12 cellular contexts compared by ENCODE assay signal in genomic region chr21:45556645-45557601, GRCh38. TPM values are rescaled to one million over a fixed set of nuclear protein-coding genes. Genes with fewer than 3 reads are reported as not detected.
DNase-seq lines count a peak whose midpoint lies in the region; ATAC-seq and TF ChIP-seq lines count a peak whose summit lies in the region.
"Had no signal": no experiment of that assay in that cellular context is flagged by ENCODE, and none has a peak within 500 bp of the region (broad histone marks: within the 10 kb centered on the region; RNA-seq: fewer than 3 reads in every experiment).

No MANE protein-coding gene starts in this region.

- no peaks in the 10 kb centered on the region for H3K4me1 Mint-ChIP-seq in Caco-2 (ENCODE audit: low read depth, unreplicated experiment)
- peaks cover 5 to 8% of the 10 kb centered on the region in 2 donors for H3K4me1 Mint-ChIP-seq in natural killer cell treated with Interleukin-12 subunit alpha and Interleukin-12 subunit beta and Interleukin-15 and Interleukin-18, amount 100 ng/mL, for 72 hours (ENCODE audit: low read depth in 2 of 2)

- no peaks in the 10 kb centered on the region for H3K9me3 Mint-ChIP-seq in Caco-2 (ENCODE audit: unreplicated experiment)
- no peaks in the 10 kb centered on the region for H3K9me3 Mint-ChIP-seq in natural killer cell treated with Interleukin-12 subunit alpha and Interleukin-12 subunit beta and Interleukin-15 and Interleukin-18, amount 100 ng/mL, for 72 hours

- H3K9me3 ChIP-seq in Caco-2, result no peaks in the 10 kb centered on the region
- H3K9me3 ChIP-seq: transverse colon had no signal

- H3K4me1 ChIP-seq in Caco-2, result peaks cover 6% of the 10 kb centered on the region

- no peak overlapping the region for H3K27ac Mint-ChIP-seq in Caco-2 (ENCODE audit: unreplicated experiment)
- no peak overlapping the region for H3K27ac Mint-ChIP-seq in natural killer cell treated with Interleukin-12 subunit alpha and Interleukin-12 subunit beta and Interleukin-15 and Interleukin-18, amount 100 ng/mL, for 72 hours

- POLR2A ChIA-PET in Caco-2 (lab: Charles Lee), result interaction anchor here (0.6 to 0.7 kb wide), 4 partner anchors 34 to 625 kb away, joined by 3 to 8 read pairs (median 6); partner anchors contain the start of gene POFUT2

- peaks cover 3% of the 10 kb centered on the region for H3K27me3 Mint-ChIP-seq in Caco-2 (ENCODE audit: insufficient read depth, unreplicated experiment)
- peaks cover 0 to 10% of the 10 kb centered on the region in 2 donors for H3K27me3 Mint-ChIP-seq in natural killer cell treated with Interleukin-12 subunit alpha and Interleukin-12 subunit beta and Interleukin-15 and Interleukin-18, amount 100 ng/mL, for 72 hours

- CTCF ChIA-PET in Caco-2 (lab: Charles Lee), result interaction anchor here (0.6 to 1.6 kb wide), 35 partner anchors 7 to 687 kb away, joined by 3 to 52 read pairs (median 4); no protein-coding TSS in a partner anchor

- ATAC-seq in natural killer cell treated with Interleukin-12 subunit alpha and Interleukin-12 subunit beta and Interleukin-15 and Interleukin-18, amount 100 ng/mL, for 72 hours, result no peak
- no peak for ATAC-seq in HG02798 (IDR thresholded peaks at IDR 0.05; ENCODE audit: poor library complexity, unreplicated experiment)
- no peak for ATAC-seq in GM21786 (IDR thresholded peaks at IDR 0.05; ENCODE audit: unreplicated experiment)

- peak overlapping the region; percentile 86 for H3K4me3 Mint-ChIP-seq in Caco-2 (ENCODE audit: unreplicated experiment)
- no peak overlapping the region for H3K4me3 Mint-ChIP-seq in natural killer cell treated with Interleukin-12 subunit alpha and Interleukin-12 subunit beta and Interleukin-15 and Interleukin-18, amount 100 ng/mL, for 72 hours

- H3K4me3 ChIP-seq in Caco-2 (ENCODE audit: low read depth, low read length), result no peak overlapping the region
- peak overlapping the region; percentile 54; the same call in 1 of the 2 replicates for H3K4me3 ChIP-seq in LNCaP clone FGC (ENCODE audit: low read depth, low read length)
- peak overlapping the region in 31 of 59 donors; percentile 5 to 74 (median 65) for H3K4me3 ChIP-seq in dorsolateral prefrontal cortex
- H3K4me3 ChIP-seq: SK-N-MC had no signal

- H3K27me3 ChIP-seq in Caco-2 (replicated peaks; ENCODE audit: control insufficient read depth, insufficient read depth, low read length), result no peaks in the 10 kb centered on the region
- H3K27me3 ChIP-seq in dorsolateral prefrontal cortex, result no peaks in the 10 kb centered on the region
- H3K27me3 ChIP-seq: transverse colon had no signal

- BruUV-seq in Caco-2 (replicated peaks; lab: Mats Ljungman, UMichigan), result no TSS peak

- TF ChIP-seq CTCF in Caco-2 (IDR thresholded peaks at IDR 0.05; ENCODE audit: insufficient read depth in 1 of 2, low read depth in 1 of 2, low read length in 1 of 2, severe bottlenecking in 1 of 2, unreplicated experiment in 1 of 2) (no peak), LNCaP clone FGC (IDR thresholded peaks at IDR 0.05; ENCODE audit: control insufficient read depth, extremely low read depth, insufficient read depth) (no peak), dorsolateral prefrontal cortex (IDR thresholded peaks at IDR 0.05 in 54 of 56, conservative IDR thresholded peaks at IDR 0.05 in 2 of 56; ENCODE audit: low read depth in 1 of 56, partially characterized antibody in 56 of 56) (no peak)

- no peaks in the 10 kb centered on the region for H3K36me3 Mint-ChIP-seq in Caco-2 (ENCODE audit: insufficient read depth, unreplicated experiment)
- H3K36me3 Mint-ChIP-seq in natural killer cell treated with Interleukin-12 subunit alpha and Interleukin-12 subunit beta and Interleukin-15 and Interleukin-18, amount 100 ng/mL, for 72 hours, result no peaks in the 10 kb centered on the region

- H3K27ac ChIP-seq in dorsolateral prefrontal cortex, result peak overlapping the region in 41 of 59 donors; percentile 11 to 92 (median 79)
- H3K27ac ChIP-seq: epithelial cell of prostate, SK-N-MC had no signal

- no peaks in the 10 kb centered on the region for H3K36me3 ChIP-seq in Caco-2 (ENCODE audit: control insufficient read depth, insufficient read depth, low read length)
- H3K36me3 ChIP-seq: transverse colon had no signal

- DNase-seq in Caco-2 (peak in 1 of 2 experiments; percentile 32), LNCaP clone FGC (ENCODE audit: low read depth) (no peak), dorsolateral prefrontal cortex (peak in 7 of 10 donors; percentile 20 to 50 (median 42)), AG20443 (ENCODE audit: low spot score) (no peak), DMS53 (lab: John Stamatoyannopoulos, UW) (no peak)
- peak; percentile 58 for DNase-seq in natural killer cell treated with Interleukin-12 subunit alpha and Interleukin-12 subunit beta and Interleukin-15 and Interleukin-18, amount 100 ng/mL, for 72 hours (ENCODE audit: low spot score)
- DNase-seq: KG1 had no signal

- intact Hi-C loops in Caco-2 (cut with micrococcal nuclease; ENCODE audit: unreplicated experiment) (loop anchor here (1.0 kb wide), 2 partner anchors 39 to 263 kb away; no protein-coding TSS in a partner anchor), dorsolateral prefrontal cortex (cut with DNase I) (loop anchor here (5.0 to 10.0 kb wide), 6 partner anchors 40 to 422 kb away; partner anchors contain the start of genes PCBP3 (in 1 of the 2) and POFUT2 (in 1 of the 2))

RNA-seq across cellular contexts. Expression of gene SLC19A1, which starts 14.7 kb away (rescaled TPM):
- total RNA-seq in Caco-2 (2022) (45.4 and 47.3 TPM in 2 replicates), dorsolateral prefrontal cortex (10 to 100 TPM; 13.2 to 83.6 (median 28.1) TPM)
- 100 to 1,000 TPM in 1 of 2 donors, 10 to 100 TPM in 1; 23.3 to 110 TPM for total RNA-seq in natural killer cell treated with Interleukin-12 subunit alpha and Interleukin-12 subunit beta and Interleukin-15 and Interleukin-18, amount 100 ng/mL, for 72 hours

Comparison
In these comparisons a context has a peak if more than half of its experiments do, and no peak if none do; other contexts are left out.
1. DNase-seq: peak in dorsolateral prefrontal cortex (7 of 10) and natural killer cell treated with Interleukin-12 subunit alpha and Interleukin-12 subunit beta and Interleukin-15 and Interleukin-18, amount 100 ng/mL, for 72 hours (single experiment); none in LNCaP clone FGC (single experiment), AG20443 (single experiment) and DMS53 (single experiment).